29 cellular contexts compared by ENCODE assay signal in the genomic region with DNA sequence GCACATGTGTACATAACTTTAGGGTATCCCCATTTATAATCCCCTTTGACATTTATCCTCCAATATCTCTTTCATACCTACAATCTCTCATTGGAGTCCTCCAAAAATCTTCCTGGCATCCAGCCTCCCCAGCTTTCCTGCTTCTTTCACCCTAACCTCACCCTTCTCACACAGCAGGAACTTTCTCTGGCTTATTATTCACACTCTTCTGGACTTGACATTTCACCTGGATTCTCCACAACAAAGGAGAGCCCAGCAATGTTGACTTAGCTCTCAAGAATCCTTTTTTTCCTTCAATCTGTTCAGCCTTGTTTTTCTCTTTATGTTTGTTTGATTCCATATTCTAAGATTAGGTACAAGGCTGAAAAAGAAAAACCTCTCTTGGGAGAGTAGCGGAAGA.
"Had no signal": no experiment of that assay in that cellular context is flagged by ENCODE, and none has a peak within 500 bp of the region (broad histone marks: within the 10 kb centered on the region; RNA-seq: fewer than 3 reads in every experiment).

No MANE protein-coding gene starts in this region.

- ATAC-seq: activated CD4-positive, CD25-positive, alpha-beta regulatory T cell treated with anti-CD3 and anti-CD28 coated beads, Interleukin-2, amount 50 U/mL, for 24 hours; activated CD8-positive, alpha-beta T cell treated with anti-CD3 and anti-CD28 coated beads for 36 hours; activated T-cell treated with anti-CD3 and anti-CD28 coated beads, Interleukin-2, amount 50 U/mL, for 4 hours; activated T-helper 17 cell treated with anti-CD3 and anti-CD28 coated beads, Interleukin-2, amount 50 U/mL, for 72 hours; body of pancreas; gastroesophageal sphincter; heart right ventricle; T-helper 17 cell had no signal

- DNase-seq: activated B cell treated with CpG ODN at 0.5 μM for 24 hours; activated CD4-positive, alpha-beta T cell treated with anti-CD3 and anti-CD28 coated beads for 48 hours; activated CD4-positive, alpha-beta T cell treated with anti-CD3 and anti-CD28 coated beads, Interleukin-2, amount 50 U/mL, for 1 hour; activated CD4-positive, alpha-beta T cell treated with anti-CD3 and anti-CD28 coated beads, Interleukin-2, amount 50 U/mL, for 48 hours; activated CD8-positive, alpha-beta memory T cell treated with anti-CD3 and anti-CD28 coated beads for 24 hours; activated CD8-positive, alpha-beta T cell treated with anti-CD3 and anti-CD28 coated beads for 36 hours; activated effector memory CD4-positive, alpha-beta T cell treated with Interleukin-2 at 50 U/mL for 16 hours; activated gamma-delta T cell treated with Interleukin-2 at 50 U/mL for 16 hours; activated naive CD4-positive, alpha-beta T cell treated with anti-CD3 and anti-CD28 coated beads, Interleukin-2, amount 50 U/mL, for 16 hours; activated naive CD4-positive, alpha-beta T cell treated with Interleukin-2 at 50 U/mL for 16 hours; activated T-cell treated with anti-CD3 and anti-CD28 coated beads, Interleukin-2, amount 50 U/mL, for 4 hours; amniotic stem cell; anterior cingulate cortex; body of pancreas; caudate nucleus; colonic mucosa; effector CD8-positive, alpha-beta T cell; esophagus squamous epithelium; foreskin melanocyte; heart right ventricle; T-helper 17 cell; T1000; WERI-Rb-1 had no signal

- H3K27me3 Mint-ChIP-seq: activated B cell treated with CpG ODN at 0.5 μM for 24 hours had no signal

- H3K36me3 ChIP-seq: colonic mucosa, esophagus squamous epithelium, gastroesophageal sphincter, heart right ventricle, WERI-Rb-1 had no signal

- H3K9me3 Mint-ChIP-seq: T-helper 2 cell treated with Interferon-gamma antibody and Interleukin-4, amounts not matched to agents 5 μg/mL and 100 μg/mL, for 36 hours had no signal

- H3K27ac Mint-ChIP-seq: activated B cell treated with CpG ODN at 0.5 μM for 24 hours; activated CD8-positive, alpha-beta T cell treated with anti-CD3 and anti-CD28 coated beads for 36 hours; activated naive CD8-positive, alpha-beta T cell; activated T-helper 17 cell treated with anti-CD3 and anti-CD28 coated beads, Interleukin-2, amount 50 U/mL, for 72 hours; T-helper 17 cell; T-helper 2 cell treated with Interferon-gamma antibody and Interleukin-4, amounts not matched to agents 5 μg/mL and 100 μg/mL, for 36 hours had no signal

- H3K4me3 ChIP-seq: body of pancreas, colonic mucosa, esophagus squamous epithelium, gastroesophageal sphincter, heart right ventricle had no signal

- H3K4me3 Mint-ChIP-seq: activated B cell treated with CpG ODN at 0.5 μM for 24 hours; activated CD8-positive, alpha-beta T cell treated with anti-CD3 and anti-CD28 coated beads for 36 hours; activated naive CD8-positive, alpha-beta T cell; activated T-cell treated with anti-CD3 and anti-CD28 coated beads, Interleukin-2, amount 50 U/mL, for 4 hours; activated T-helper 17 cell treated with anti-CD3 and anti-CD28 coated beads, Interleukin-2, amount 50 U/mL, for 72 hours; T-helper 17 cell; T-helper 2 cell treated with Interferon-gamma antibody and Interleukin-4, amounts not matched to agents 5 μg/mL and 100 μg/mL, for 36 hours had no signal

- H3K27ac ChIP-seq: body of pancreas, colonic mucosa, epithelial cell of prostate, esophagus squamous epithelium, gastroesophageal sphincter, heart right ventricle, WERI-Rb-1 had no signal

- H3K36me3 Mint-ChIP-seq: activated naive CD8-positive, alpha-beta T cell had no signal

- H3K4me1 ChIP-seq: body of pancreas, colonic mucosa, gastroesophageal sphincter, heart right ventricle had no signal

- H3K4me1 Mint-ChIP-seq: activated B cell treated with CpG ODN at 0.5 μM for 24 hours; activated T-helper 17 cell treated with anti-CD3 and anti-CD28 coated beads, Interleukin-2, amount 50 U/mL, for 72 hours; T-helper 17 cell had no signal

- H3K27me3 ChIP-seq: body of pancreas, colonic mucosa, esophagus squamous epithelium, gastroesophageal sphincter, heart right ventricle had no signal
